Comparison of ENCODE assay signal across 9 cellular contexts in the genomic region with DNA sequence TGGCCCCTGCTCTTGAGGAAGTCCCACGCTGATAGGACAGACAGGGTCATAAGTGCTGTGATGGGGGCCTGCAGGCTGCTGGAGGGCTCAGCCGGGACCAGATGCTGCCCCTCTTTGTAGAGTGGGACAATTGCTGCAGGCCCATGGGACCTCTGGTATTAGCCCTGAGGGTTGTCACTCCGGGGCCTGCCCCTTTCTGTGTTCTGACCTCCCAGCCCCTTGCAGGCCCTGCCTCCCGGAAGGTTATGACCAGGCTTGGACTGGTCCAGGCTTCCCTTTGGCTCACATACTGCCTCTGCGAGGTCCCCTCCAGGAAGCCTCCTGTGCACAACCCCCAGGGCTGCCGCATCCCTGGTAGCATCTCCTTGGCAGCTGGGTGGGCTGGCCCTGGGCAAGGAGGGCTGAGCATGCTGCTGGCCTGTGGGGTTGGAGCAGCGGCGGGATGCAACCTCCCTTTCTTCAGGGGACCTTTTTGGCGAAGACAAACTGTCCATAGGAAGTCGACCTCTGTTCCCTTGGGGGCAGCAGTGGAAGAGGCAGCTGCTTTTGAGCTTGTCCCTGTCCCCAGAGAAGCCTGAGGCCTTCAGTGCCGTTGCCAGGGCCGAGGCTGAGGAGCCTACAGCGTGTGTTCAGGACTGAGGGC. TPM values are rescaled to one million over a fixed set of nuclear protein-coding genes. Genes with fewer than 3 reads are reported as not detected.
DNase-seq lines count a peak whose midpoint lies in the region; ATAC-seq and TF ChIP-seq lines count a peak whose summit lies in the region.
"Had no signal": no experiment of that assay in that cellular context is flagged by ENCODE, and none has a peak within 500 bp of the region (broad histone marks: within the 10 kb centered on the region; RNA-seq: fewer than 3 reads in every experiment).

No MANE protein-coding gene starts in this region.

- peak overlapping the region; percentile 73 for H3K14ac ChIP-seq in neuronal stem cell (ENCODE audit: low read length)

- H3K4ac ChIP-seq in neuronal stem cell (ENCODE audit: low read length) = no peak overlapping the region

- H3K9ac ChIP-seq in colonic mucosa (ENCODE audit: low read depth in 2 of 2, low read length in 2 of 2) = peak overlapping the region in 1 of 2 donors; percentile 43
- H3K9ac ChIP-seq in neuronal stem cell (ENCODE audit: low read depth, low read length, poor library complexity) = peak overlapping the region; percentile 76

- peaks cover 9% of the 10 kb centered on the region for H3K79me1 ChIP-seq in neuronal stem cell (ENCODE audit: low read depth, low read length)

- H3K23ac ChIP-seq in neuronal stem cell (ENCODE audit: low read depth, low read length, poor library complexity) = peak overlapping the region; percentile 25

- TF ChIP-seq CTCF in GM10266 (IDR thresholded peaks at IDR 0.05; ENCODE audit: control insufficient read depth, insufficient read depth, low read depth, missing control alignments) (no peak), colonic mucosa (IDR thresholded peaks at IDR 0.05) (no peak)

- peak overlapping the region; percentile 71 for H2BK5ac ChIP-seq in neuronal stem cell (ENCODE audit: low read length)

- H3K27me3 ChIP-seq in colonic mucosa (no peaks in the 10 kb centered on the region), neuronal stem cell (ENCODE audit: control insufficient read depth in 3 of 3, insufficient read depth in 3 of 3, low read depth in 1 of 3, low read length in 3 of 3) (no peaks in the 10 kb centered on the region)

- H3K27ac ChIP-seq in colonic mucosa (peak overlapping the region; percentile 55), neuronal stem cell (replicated peaks; ENCODE audit: low read length) (no peak overlapping the region)
- H3K27ac ChIP-seq: VCaP had no signal

- no peak overlapping the region for H3K4me3 ChIP-seq in colonic mucosa
- H3K4me3 ChIP-seq in neuronal stem cell (ENCODE audit: low read length in 2 of 2) = no peak overlapping the region

- no peaks in the 10 kb centered on the region for H3K9me3 ChIP-seq in colonic mucosa
- peaks cover 4 to 11% of the 10 kb centered on the region in 2 donors for H3K9me3 ChIP-seq in neuronal stem cell (replicated peaks in 1 of 2; ENCODE audit: control insufficient read depth in 2 of 2, insufficient read depth in 1 of 2, low read depth in 1 of 2, low read length in 2 of 2)

- no peak overlapping the region for H2AFZ ChIP-seq in neuronal stem cell (ENCODE audit: low read length)

- H2BK120ac ChIP-seq in neuronal stem cell (ENCODE audit: low read depth, low read length) = peak overlapping the region; percentile 68

- ATAC-seq in HG03108 (IDR thresholded peaks at IDR 0.05; ENCODE audit: unreplicated experiment) (peak; percentile 25), HG02678 (IDR thresholded peaks at IDR 0.05; ENCODE audit: unreplicated experiment) (no peak)

- H3K4me2 ChIP-seq in neuronal stem cell (ENCODE audit: insufficient read depth, low read length, poor library complexity, severe bottlenecking) = no peak overlapping the region

- peaks cover 7% of the 10 kb centered on the region for H3K4me1 ChIP-seq in colonic mucosa
- H3K4me1 ChIP-seq in neuronal stem cell (ENCODE audit: control insufficient read depth in 2 of 2, insufficient read depth in 1 of 2, low read depth in 1 of 2, low read length in 2 of 2) = peaks cover 28 to 38% of the 10 kb centered on the region in 2 donors

- H4K8ac ChIP-seq in neuronal stem cell (ENCODE audit: low read depth, low read length) = no peak overlapping the region

- H2BK15ac ChIP-seq in neuronal stem cell (ENCODE audit: low read length) = peak overlapping the region; percentile 25

- no peak overlapping the region for H4K91ac ChIP-seq in neuronal stem cell (ENCODE audit: low read depth, low read length, poor library complexity)

- H3K18ac ChIP-seq in neuronal stem cell (ENCODE audit: low read length) = peak overlapping the region; percentile 72

- peak overlapping the region; percentile 98 for H2AK5ac ChIP-seq in neuronal stem cell (ENCODE audit: low read depth, low read length)

- DNase-seq in GM10266 (ENCODE audit: extremely low spot score) (peak; percentile 61), colonic mucosa (no peak), neuronal stem cell (ENCODE audit: low spot score) (no peak), HCEC 1CT (no peak), DMS114 treated with DMSO at 0.1 percent for 48 hours (lab: John Stamatoyannopoulos, UW; ENCODE audit: unreplicated experiment) (no peak), HT-29 (ENCODE audit: low spot score) (no peak)

- WGBS in neuronal stem cell (ENCODE audit: extremely low coverage in 2 of 2, insufficient read length in 2 of 2, insufficient replicate concordance in 1 of 2), 2 donors = no CpG with 5 or more reads among the region's 13 CpGs

- H3K36me3 ChIP-seq in colonic mucosa = no peaks in the 10 kb centered on the region
- H3K36me3 ChIP-seq in neuronal stem cell (replicated peaks in 1 of 2; ENCODE audit: control insufficient read depth in 2 of 2, insufficient read depth in 2 of 2, low read length in 2 of 2) = peaks cover 12 to 47% of the 10 kb centered on the region in 2 donors

- no peak overlapping the region for H2BK12ac ChIP-seq in neuronal stem cell (ENCODE audit: low read length)

- intact Hi-C loops in colonic mucosa (cut with DNase I) = no loop called here

RNA-seq across cellular contexts. Expression of a gene that starts 8.8 kb away (rescaled TPM):
- 10 to 100 TPM; 11.1 to 16.5 TPM for total RNA-seq in colonic mucosa
- 62.3 TPM for polyA plus RNA-seq in neuronal stem cell (2013, experiment 1 of 2)
- polyA plus RNA-seq in neuronal stem cell (2013, experiment 2 of 2) = 60.7 TPM
- 27.4 and 37.8 TPM in 2 replicates for total RNA-seq in HT-29 (2014; rRNA removed; shearing (Covaris generic))
